In the genomic region with DNA sequence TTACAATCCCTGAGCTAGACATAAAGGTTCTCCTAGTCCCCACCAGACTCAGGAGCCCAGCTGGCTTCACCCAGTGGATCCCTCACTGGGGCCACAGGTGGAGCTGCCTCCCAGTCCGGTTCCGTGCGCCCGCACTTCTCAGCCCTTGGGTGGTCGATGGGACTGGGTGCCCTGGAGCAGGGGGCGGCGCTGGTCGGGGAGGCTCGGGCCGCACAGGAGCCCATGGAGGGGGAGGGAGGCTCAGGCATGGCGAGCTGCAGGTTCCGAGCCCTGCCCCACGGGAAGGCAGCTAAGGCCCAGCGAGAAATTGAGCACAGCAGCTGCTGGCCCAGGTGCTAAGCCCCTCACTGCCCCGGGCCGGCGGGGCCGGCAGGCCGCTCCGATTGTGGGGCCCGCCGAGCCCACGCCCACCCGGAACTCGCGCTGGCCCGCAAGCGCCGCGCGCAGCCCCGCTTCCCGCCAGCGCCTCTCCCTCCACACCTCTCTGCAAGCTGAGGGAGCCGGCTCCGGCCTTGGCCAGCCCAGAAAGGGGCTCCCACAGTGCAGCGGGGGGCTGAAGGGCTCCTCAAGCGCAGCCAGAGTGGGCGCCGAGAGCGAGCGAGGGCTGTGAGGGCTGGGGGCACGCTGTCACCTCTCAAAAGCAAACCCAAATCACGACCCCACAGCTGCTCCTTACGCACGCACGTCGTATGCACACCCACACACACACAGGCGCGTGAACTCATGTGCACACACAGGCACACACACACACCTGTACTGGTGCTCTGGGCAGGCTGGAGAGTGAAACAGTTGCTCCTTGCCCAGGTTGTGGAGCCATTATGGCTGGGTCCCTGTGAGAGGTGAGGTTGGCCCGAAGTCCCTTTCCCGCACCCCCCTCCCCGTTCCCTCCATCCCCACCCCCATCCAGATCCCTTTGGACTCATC, we compare ENCODE assay signal across 1 cellular context.
TF ChIP-seq lines count a peak whose summit lies in the region.

No MANE protein-coding gene starts in this region.

TF ChIP-seq in HepG2, 621 proteins besides CTCF, POLR2A, EP300 and RAD21:
- TF ChIP-seq, protein P1, sequence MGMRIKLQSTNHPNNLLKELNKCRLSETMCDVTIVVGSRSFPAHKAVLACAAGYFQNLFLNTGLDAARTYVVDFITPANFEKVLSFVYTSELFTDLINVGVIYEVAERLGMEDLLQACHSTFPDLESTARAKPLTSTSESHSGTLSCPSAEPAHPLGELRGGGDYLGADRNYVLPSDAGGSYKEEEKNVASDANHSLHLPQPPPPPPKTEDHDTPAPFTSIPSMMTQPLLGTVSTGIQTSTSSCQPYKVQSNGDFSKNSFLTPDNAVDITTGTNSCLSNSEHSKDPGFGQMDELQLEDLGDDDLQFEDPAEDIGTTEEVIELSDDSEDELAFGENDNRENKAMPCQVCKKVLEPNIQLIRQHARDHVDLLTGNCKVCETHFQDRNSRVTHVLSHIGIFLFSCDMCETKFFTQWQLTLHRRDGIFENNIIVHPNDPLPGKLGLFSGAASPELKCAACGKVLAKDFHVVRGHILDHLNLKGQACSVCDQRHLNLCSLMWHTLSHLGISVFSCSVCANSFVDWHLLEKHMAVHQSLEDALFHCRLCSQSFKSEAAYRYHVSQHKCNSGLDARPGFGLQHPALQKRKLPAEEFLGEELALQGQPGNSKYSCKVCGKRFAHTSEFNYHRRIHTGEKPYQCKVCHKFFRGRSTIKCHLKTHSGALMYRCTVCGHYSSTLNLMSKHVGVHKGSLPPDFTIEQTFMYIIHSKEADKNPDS (CRISPR knock-in tag; IDR thresholded peaks at IDR 0.05), result 0 out of 2 replicates have a peak, but pooled peaks have one; percentile 3
- peak; percentile 17 for TF ChIP-seq MED8 (CRISPR knock-in tag; IDR thresholded peaks at IDR 0.05; ENCODE audit: insufficient replicate concordance)
- TF ChIP-seq ZNF776 (CRISPR knock-in tag; IDR thresholded peaks at IDR 0.05), result peak; percentile 51; the same call in 1 of the 2 replicates
